Comparison of ENCODE assay signal across 8 cellular contexts in genomic region chr5:168182269-168182668, GRCh38.
"Had no signal": no experiment of that assay in that cellular context is flagged by ENCODE, and none has a peak within 500 bp of the region (broad histone marks: within the 10 kb centered on the region; RNA-seq: fewer than 3 reads in every experiment).

No MANE protein-coding gene starts in this region.

- H3K4me2 ChIP-seq: GM23338, KMS-11 had no signal

- H3K9ac ChIP-seq: KMS-11 had no signal

- H3K27ac ChIP-seq: KMS-11 had no signal

- FAIRE-seq: H1, H54, HTR-8/SVneo had no signal

- H3K4me3 ChIP-seq: GM23338 had no signal

- H2AFZ ChIP-seq: GM23338 had no signal

- DNase-seq: H9, HCEC 1CT, KBM-7 had no signal

- ATAC-seq: GM23338 had no signal
